10 cellular contexts compared by ENCODE assay signal in the genomic region with DNA sequence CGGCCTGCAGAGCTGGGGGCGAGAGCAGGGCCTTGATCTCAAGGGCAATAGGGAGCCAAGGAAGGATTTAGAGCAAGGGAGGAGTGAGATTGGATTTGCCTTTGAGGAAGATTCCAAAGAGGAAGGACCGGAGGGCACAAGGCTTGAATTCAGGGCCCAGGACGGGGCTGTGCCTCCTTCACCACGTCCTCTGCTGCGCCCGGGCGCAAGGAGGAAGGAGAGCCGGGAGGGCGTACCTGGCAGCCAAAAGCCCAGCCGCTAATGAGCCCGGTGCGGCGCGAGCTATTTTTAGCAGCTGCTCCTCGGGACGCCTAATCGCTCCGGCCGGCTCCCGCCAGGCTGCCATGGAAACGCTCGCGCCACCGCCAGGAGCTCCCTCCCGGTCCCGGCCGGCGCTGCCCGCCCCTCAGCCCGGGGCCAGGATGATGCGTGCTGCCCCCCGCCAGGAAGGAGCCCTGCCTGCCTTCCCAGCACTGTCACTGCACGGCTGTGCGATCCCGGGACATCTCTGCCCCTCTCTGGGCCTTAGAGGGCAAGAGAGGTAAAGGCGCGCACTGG. TPM values are rescaled to one million over a fixed set of nuclear protein-coding genes. Genes with fewer than 3 reads are reported as not detected.
DNase-seq lines count a peak whose midpoint lies in the region; FAIRE-seq and TF ChIP-seq lines count a peak whose summit lies in the region.
"Had no signal": no experiment of that assay in that cellular context is flagged by ENCODE, and none has a peak within 500 bp of the region (broad histone marks: within the 10 kb centered on the region; RNA-seq: fewer than 3 reads in every experiment).

No MANE protein-coding gene starts in this region.

- in situ Hi-C loops in GM13977 (cut with MboI; ENCODE audit: low pct_unique_long_range_greater_than_20kb, low sequenced_read_pairs, unreplicated experiment) = no loop called here

- H3K9me3 Mint-ChIP-seq in activated CD4-positive, alpha-beta T cell treated with anti-CD3 and anti-CD28 coated beads, Interleukin-2, amount 10 ng/mL, durations not matched to agents 7 days and 5 days = peaks cover 12% of the 10 kb centered on the region

- peaks cover 5% of the 10 kb centered on the region for H3K27me3 Mint-ChIP-seq in activated CD4-positive, alpha-beta T cell treated with anti-CD3 and anti-CD28 coated beads, Interleukin-2, amount 10 ng/mL, durations not matched to agents 7 days and 5 days

- H3K4me3 ChIP-seq in kidney (ENCODE audit: low read length in 2 of 2) = no peak overlapping the region

- H3K36me3 ChIP-seq in kidney (ENCODE audit: control insufficient read depth in 1 of 2, insufficient read depth in 2 of 2, low read length in 2 of 2) = no peaks in the 10 kb centered on the region

- no peak overlapping the region for H3K9ac ChIP-seq in kidney (ENCODE audit: low read length in 2 of 2)

- H3K27ac Mint-ChIP-seq in activated CD4-positive, alpha-beta T cell treated with anti-CD3 and anti-CD28 coated beads, Interleukin-2, amount 10 ng/mL, durations not matched to agents 7 days and 5 days = no peak overlapping the region
- H3K27ac Mint-ChIP-seq: activated naive CD4-positive, alpha-beta T cell treated with anti-CD3 and anti-CD28 coated beads, Interleukin-2, amount 50 U/mL, for 24 hours; CD4-positive, CD25-positive, alpha-beta regulatory T cell had no signal

- H3K27ac ChIP-seq in caudate nucleus (ENCODE audit: low read depth, low read length) (no peak overlapping the region), kidney (ENCODE audit: low read depth in 2 of 2, low read length in 2 of 2) (peak overlapping the region; percentile 71 to 90)

- POLR2A ChIA-PET in activated CD4-positive, alpha-beta T cell treated with anti-CD3 and anti-CD28 coated beads, Interleukin-2, amount 10 ng/mL, durations not matched to agents 7 days and 5 days (lab: Charles Lee) = no interaction called here

- TF ChIP-seq CTCF in kidney (IDR thresholded peaks at IDR 0.05; ENCODE audit: borderline replicate concordance, extremely low read depth, insufficient read depth) (no peak), GM13977 (IDR thresholded peaks at IDR 0.05; ENCODE audit: extremely low read depth, insufficient read depth, missing control alignments) (no peak)

- peaks cover 2 to 13% of the 10 kb centered on the region in 2 donors for H3K9me3 ChIP-seq in kidney (ENCODE audit: control insufficient read depth in 1 of 2, low read length in 2 of 2)

- CTCF ChIA-PET in activated CD4-positive, alpha-beta T cell treated with anti-CD3 and anti-CD28 coated beads, Interleukin-2, amount 10 ng/mL, durations not matched to agents 7 days and 5 days (lab: Charles Lee) = interaction anchor here (0.6 kb wide), 1 partner anchor 150 kb away, joined by 3 read pairs; no protein-coding TSS in a partner anchor

- peaks cover 2% of the 10 kb centered on the region for H3K36me3 Mint-ChIP-seq in activated CD4-positive, alpha-beta T cell treated with anti-CD3 and anti-CD28 coated beads, Interleukin-2, amount 10 ng/mL, durations not matched to agents 7 days and 5 days (ENCODE audit: low read depth)

- intact Hi-C loops in kidney (cut with DNase I) = no loop called here

- no peak for FAIRE-seq in kidney (lab: Jason Lieb, UNC)

- DNase-seq in A172 (ENCODE audit: low spot score) (peak; percentile 63), NCI-H1092 treated with DMSO at 0.1 percent for 48 hours (lab: John Stamatoyannopoulos, UW) (peak; percentile 35), caudate nucleus (lab: John Stamatoyannopoulos, UW) (peak in 46 of 61 donors; percentile 2 to 71 (median 24)), kidney (peak; percentile 88), GM13977 (ENCODE audit: low spot score) (no peak), epidermal melanocyte (ENCODE audit: insufficient read length, low spot score) (no peak), SIG-M5 (lab: John Stamatoyannopoulos, UW) (no peak)
- no peak for DNase-seq in activated CD4-positive, alpha-beta T cell treated with anti-CD3 and anti-CD28 coated beads, Interleukin-2, amount 10 ng/mL, durations not matched to agents 7 days and 5 days
- DNase-seq: CD4-positive, CD25-positive, alpha-beta regulatory T cell had no signal

- H3K4me3 Mint-ChIP-seq in activated CD4-positive, alpha-beta T cell treated with anti-CD3 and anti-CD28 coated beads, Interleukin-2, amount 10 ng/mL, durations not matched to agents 7 days and 5 days = no peak overlapping the region
- H3K4me3 Mint-ChIP-seq: activated naive CD4-positive, alpha-beta T cell treated with anti-CD3 and anti-CD28 coated beads, Interleukin-2, amount 50 U/mL, for 24 hours had no signal

- no peaks in the 10 kb centered on the region for H3K4me1 Mint-ChIP-seq in activated CD4-positive, alpha-beta T cell treated with anti-CD3 and anti-CD28 coated beads, Interleukin-2, amount 10 ng/mL, durations not matched to agents 7 days and 5 days
- H3K4me1 Mint-ChIP-seq: activated naive CD4-positive, alpha-beta T cell treated with anti-CD3 and anti-CD28 coated beads, Interleukin-2, amount 50 U/mL, for 24 hours had no signal

- peaks cover 6 to 16% of the 10 kb centered on the region in 2 donors for H3K4me1 ChIP-seq in kidney (ENCODE audit: control insufficient read depth in 1 of 2, insufficient read depth in 1 of 2, low read depth in 1 of 2, low read length in 2 of 2)

RNA-seq across cellular contexts. Expression of a gene that starts 31.3 kb away (rescaled TPM):
- total RNA-seq in A172 (2014; rRNA removed; shearing (Covaris generic)) = 0.50 and 1.8 TPM in 2 replicates
- 0.94 TPM for total RNA-seq in kidney
- 2.2 TPM for polyA plus RNA-seq in kidney (ENCODE audit: insufficient read depth, low read depth, low replicate concordance)
- total RNA-seq in activated CD4-positive, alpha-beta T cell treated with anti-CD3 and anti-CD28 coated beads, Interleukin-2, amount 10 ng/mL, durations not matched to agents 7 days and 5 days = under 1 TPM; 0.40 to 0.58 TPM
- polyA plus RNA-seq: CD4-positive, CD25-positive, alpha-beta regulatory T cell had no signal

Comparison
In these comparisons a context has a peak if more than half of its experiments do, and no peak if none do; other contexts are left out.
1. DNase-seq: peak in A172 (single experiment), NCI-H1092 treated with DMSO at 0.1 percent for 48 hours (single experiment), caudate nucleus (46 of 61) and kidney (single experiment); none in activated CD4-positive, alpha-beta T cell treated with anti-CD3 and anti-CD28 coated beads, Interleukin-2, amount 10 ng/mL, durations not matched to agents 7 days and 5 days (single experiment), GM13977 (single experiment), epidermal melanocyte (single experiment) and SIG-M5 (single experiment).